ENCODE assay signal across 8 cellular contexts in the genomic region with DNA sequence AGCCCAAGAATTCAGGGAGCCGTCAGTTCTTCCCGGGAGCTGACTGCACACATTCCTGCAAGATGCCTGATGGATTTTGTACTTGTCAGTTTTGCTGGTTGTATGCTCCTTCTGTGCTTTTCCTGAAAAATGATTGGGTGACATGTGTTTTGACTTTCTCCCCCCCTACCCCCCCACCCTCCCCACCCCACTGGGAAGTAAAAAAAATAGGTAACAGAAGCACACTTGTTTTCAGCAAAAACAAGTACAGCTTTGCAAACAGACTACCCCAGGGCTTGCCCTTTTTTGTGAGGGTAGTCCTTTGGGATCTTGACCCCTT. TPM values are rescaled to one million over a fixed set of nuclear protein-coding genes. Genes with fewer than 3 reads are reported as not detected.
DNase-seq lines count a peak whose midpoint lies in the region; ATAC-seq, FAIRE-seq and TF ChIP-seq lines count a peak whose summit lies in the region.

No MANE protein-coding gene starts in this region.

- peak overlapping the region; percentile 85 for H3K27ac Mint-ChIP-seq in T-helper 1 cell treated with Interleukin-12 subunit alpha and Interleukin-12 subunit beta and Interleukin-4 antibody, amounts not matched to agents 30 μg/mL and 1 μg/mL, for 36 hours
- H3K27ac Mint-ChIP-seq in activated naive CD8-positive, alpha-beta T cell treated with anti-CD3 and anti-CD28 coated beads, Interleukin-2, amount 50 U/mL, for 24 hours, result peak overlapping the region; percentile 74

- H3K4me3 ChIP-seq in keratinocyte (ENCODE audit: control insufficient read depth in 2 of 3, extremely low read depth in 1 of 3, insufficient read depth in 2 of 3, low read depth in 1 of 3, low read length in 3 of 3) (peak overlapping the region; percentile 84 to 95 (median 91)), subcutaneous abdominal adipose tissue (ENCODE audit: low read depth in 1 of 5, low read length in 5 of 5) (peak overlapping the region; percentile 83 to 92 (median 86))

- H3K9ac ChIP-seq in keratinocyte (ENCODE audit: control insufficient read depth, extremely low read depth, insufficient read depth, low read length) (peak overlapping the region; percentile 76), subcutaneous abdominal adipose tissue (ENCODE audit: low read length in 5 of 5) (peak overlapping the region in 4 of 5 donors; percentile 88 to 91 (median 89))

- H3K9me3 ChIP-seq in keratinocyte (ENCODE audit: control insufficient read depth, low read depth, low read length) (no peaks in the 10 kb centered on the region), subcutaneous abdominal adipose tissue (ENCODE audit: control insufficient read depth in 5 of 5, low read length in 5 of 5) (no peaks in the 10 kb centered on the region)

- peak overlapping the region; percentile 90 for H3K4me3 Mint-ChIP-seq in T-helper 1 cell treated with Interleukin-12 subunit alpha and Interleukin-12 subunit beta and Interleukin-4 antibody, amounts not matched to agents 30 μg/mL and 1 μg/mL, for 36 hours
- H3K4me3 Mint-ChIP-seq in activated naive CD8-positive, alpha-beta T cell treated with anti-CD3 and anti-CD28 coated beads, Interleukin-2, amount 50 U/mL, for 24 hours, result peak overlapping the region; percentile 87

- peak overlapping the region; percentile 91 for H3K4me2 ChIP-seq in keratinocyte (ENCODE audit: control insufficient read depth, extremely low read depth, insufficient read depth, low read depth, low read length)

- TF ChIP-seq CTCF in keratinocyte (optimal IDR thresholded peaks at IDR 0.05 in 1 of 3, IDR thresholded peaks at IDR 0.05 in 1 of 3, conservative IDR thresholded peaks at IDR 0.05 in 1 of 3; ENCODE audit: extremely low read depth in 1 of 3, insufficient read depth in 2 of 3, low read length in 3 of 3), result no peak

- peaks cover 26% of the 10 kb centered on the region for H3K4me1 Mint-ChIP-seq in T-helper 1 cell treated with Interleukin-12 subunit alpha and Interleukin-12 subunit beta and Interleukin-4 antibody, amounts not matched to agents 30 μg/mL and 1 μg/mL, for 36 hours (ENCODE audit: low read depth)
- H3K4me1 Mint-ChIP-seq in activated naive CD8-positive, alpha-beta T cell treated with anti-CD3 and anti-CD28 coated beads, Interleukin-2, amount 50 U/mL, for 24 hours, result peaks cover 51% of the 10 kb centered on the region

- peaks cover 20% of the 10 kb centered on the region for H3K27me3 Mint-ChIP-seq in T-helper 1 cell treated with Interleukin-12 subunit alpha and Interleukin-12 subunit beta and Interleukin-4 antibody, amounts not matched to agents 30 μg/mL and 1 μg/mL, for 36 hours (ENCODE audit: low read depth)
- H3K27me3 Mint-ChIP-seq in activated naive CD8-positive, alpha-beta T cell treated with anti-CD3 and anti-CD28 coated beads, Interleukin-2, amount 50 U/mL, for 24 hours, result peaks cover 16% of the 10 kb centered on the region

- H3K36me3 ChIP-seq in keratinocyte (ENCODE audit: control insufficient read depth in 2 of 2, extremely low read depth in 1 of 2, insufficient read depth in 2 of 2, low read length in 2 of 2), result peaks cover 6 to 15% of the 10 kb centered on the region in 2 experiments
- peaks cover 10 to 27% (median 20%) of the 10 kb centered on the region in 5 donors for H3K36me3 ChIP-seq in subcutaneous abdominal adipose tissue (ENCODE audit: control insufficient read depth in 5 of 5, insufficient read depth in 5 of 5, low read length in 5 of 5)

- H3K36me3 Mint-ChIP-seq in T-helper 1 cell treated with Interleukin-12 subunit alpha and Interleukin-12 subunit beta and Interleukin-4 antibody, amounts not matched to agents 30 μg/mL and 1 μg/mL, for 36 hours (ENCODE audit: low read depth), result peaks cover 22% of the 10 kb centered on the region
- peaks cover 21% of the 10 kb centered on the region for H3K36me3 Mint-ChIP-seq in activated naive CD8-positive, alpha-beta T cell treated with anti-CD3 and anti-CD28 coated beads, Interleukin-2, amount 50 U/mL, for 24 hours (ENCODE audit: low read depth)

- H4K20me1 ChIP-seq in keratinocyte (ENCODE audit: control insufficient read depth, extremely low read depth, insufficient read depth, low read length), result peaks cover under 1% of the 10 kb centered on the region

- H3K27me3 ChIP-seq in keratinocyte (ENCODE audit: control insufficient read depth, extremely low read depth, insufficient read depth, low read length) (no peaks in the 10 kb centered on the region), subcutaneous abdominal adipose tissue (ENCODE audit: control insufficient read depth in 5 of 5, insufficient read depth in 4 of 5, low read length in 5 of 5) (no peaks in the 10 kb centered on the region)

- no peaks in the 10 kb centered on the region for H3K9me3 Mint-ChIP-seq in T-helper 1 cell treated with Interleukin-12 subunit alpha and Interleukin-12 subunit beta and Interleukin-4 antibody, amounts not matched to agents 30 μg/mL and 1 μg/mL, for 36 hours
- no peaks in the 10 kb centered on the region for H3K9me3 Mint-ChIP-seq in activated naive CD8-positive, alpha-beta T cell treated with anti-CD3 and anti-CD28 coated beads, Interleukin-2, amount 50 U/mL, for 24 hours

- dilution Hi-C loops in keratinocyte (cut with MboI; ENCODE audit: extremely low pct_ligation_motif_present, low sequenced_read_pairs), result no loop called here

- no peak for FAIRE-seq in keratinocyte (lab: Jason Lieb, UNC)

- peaks cover 52% of the 10 kb centered on the region for H3K79me2 ChIP-seq in keratinocyte (ENCODE audit: control insufficient read depth, insufficient read depth, low read length)

- no peaks in the 10 kb centered on the region for H3K9me1 ChIP-seq in keratinocyte (ENCODE audit: control insufficient read depth, extremely low read depth, insufficient read depth, low read length)

- no peak for ATAC-seq in activated naive CD8-positive, alpha-beta T cell treated with anti-CD3 and anti-CD28 coated beads, Interleukin-2, amount 50 U/mL, for 24 hours
- ATAC-seq in HG02588 (IDR thresholded peaks at IDR 0.05; ENCODE audit: unreplicated experiment), result no peak

- DNase-seq in T-helper 1 cell (no peak), keratinocyte (ENCODE audit: low read depth, low spot score) (no peak), NCI-H82 (lab: John Stamatoyannopoulos, UW) (no peak)
- DNase-seq in activated naive CD8-positive, alpha-beta T cell treated with anti-CD3 and anti-CD28 coated beads, Interleukin-2, amount 50 U/mL, for 24 hours, result no peak
- no peak for DNase-seq in effector CD8-positive, alpha-beta T cell (lab: John Stamatoyannopoulos, UW)

- H2AFZ ChIP-seq in keratinocyte (ENCODE audit: control insufficient read depth, low read length), result no peak overlapping the region

- H3K27ac ChIP-seq in keratinocyte (ENCODE audit: control insufficient read depth, insufficient read depth, low read length), result peak overlapping the region; percentile 68
- peak overlapping the region; percentile 75 for H3K27ac ChIP-seq in subcutaneous abdominal adipose tissue (ENCODE audit: low read depth, low read length)

- H3K4me1 ChIP-seq in keratinocyte (ENCODE audit: control insufficient read depth, extremely low read depth, insufficient read depth, low read length) (peaks cover 9% of the 10 kb centered on the region), subcutaneous abdominal adipose tissue (ENCODE audit: control insufficient read depth in 5 of 5, insufficient read depth in 5 of 5, low read length in 5 of 5) (peaks cover 4 to 23% (median 22%) of the 10 kb centered on the region in 5 donors)

RNA-seq across cellular contexts. Expression of gene PPFIA1, which starts 1.1 kb away (rescaled TPM):
- 27.6 to 34.7 TPM (median 27.9 TPM) in 3 replicates for polyA plus RNA-seq in keratinocyte
- 85.6 TPM for polyA plus RNA-seq in keratinocyte (2011; ENCODE audit: low read depth)
- 21.7 and 22.9 TPM in 2 replicates for polyA plus RNA-seq in keratinocyte (2011; cell fraction: cytosol; rRNA removed)
- polyA plus RNA-seq in keratinocyte (2011; cell fraction: nucleus; rRNA removed), result 60.3 and 68.8 TPM in 2 replicates
- 18.9 and 22.5 TPM in 2 replicates for polyA plus RNA-seq in keratinocyte (2012; ENCODE audit: low replicate concordance)
- 45.3 to 78.4 TPM (median 67.7 TPM) in 3 replicates for polyA minus RNA-seq in keratinocyte
- 32.8 TPM for polyA minus RNA-seq in keratinocyte (2011; cell fraction: cytosol; rRNA and poly(A)+ RNA removed)
- polyA minus RNA-seq in keratinocyte (2011; cell fraction: nucleus; rRNA and poly(A)+ RNA removed), result 59.6 and 65.8 TPM in 2 replicates
